Comparison of ENCODE assay signal across 8 cellular contexts in the genomic region with DNA sequence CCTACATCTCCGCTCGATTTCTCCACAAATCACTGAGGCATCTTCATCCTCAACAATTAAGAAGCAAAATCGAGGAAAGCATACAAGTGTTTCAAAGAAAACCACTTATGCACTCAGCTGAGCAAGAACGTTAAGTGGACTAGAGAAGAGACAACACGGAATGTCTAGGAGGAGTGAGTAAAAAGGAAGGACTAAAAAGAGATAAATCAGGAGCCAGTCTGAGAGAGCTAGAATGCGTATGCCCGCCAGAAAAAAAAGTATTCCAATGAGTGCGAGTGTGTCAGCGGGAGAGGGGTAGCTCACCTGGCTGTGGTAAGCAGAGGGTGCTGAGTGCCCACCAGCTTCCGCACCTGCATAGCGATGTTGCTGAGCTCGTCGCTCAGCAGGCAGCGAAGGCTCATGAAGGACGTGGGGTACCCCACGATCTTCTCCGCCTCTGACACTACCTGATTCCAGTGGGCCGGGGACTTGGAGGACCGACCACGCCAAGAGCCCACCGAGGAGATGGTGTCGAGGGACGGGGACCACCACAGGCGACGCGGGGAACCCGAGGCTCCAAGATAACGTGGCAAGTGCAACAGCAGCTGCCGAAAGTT. TPM values are rescaled to one million over a fixed set of nuclear protein-coding genes. Genes with fewer than 3 reads are reported as not detected.
DNase-seq lines count a peak whose midpoint lies in the region; ATAC-seq, FAIRE-seq and TF ChIP-seq lines count a peak whose summit lies in the region.

No MANE protein-coding gene starts in this region.

- H3K9me3 Mint-ChIP-seq in glutamatergic neuron (ENCODE audit: unreplicated experiment), result peaks cover 8% of the 10 kb centered on the region

- ATAC-seq in GM18511 (IDR thresholded peaks at IDR 0.05; ENCODE audit: unreplicated experiment) (peak; percentile 43), HG02973 (IDR thresholded peaks at IDR 0.05; ENCODE audit: unreplicated experiment) (peak; percentile 23), pancreas (peak; percentile 17 to 31 (median 26))

- intact Hi-C loops in pancreas (cut with DNase I), result no loop called here

- H3K4me1 ChIP-seq in pancreas, result peaks cover 4 to 13% (median 5%) of the 10 kb centered on the region in 3 donors

- H3K4me3 Mint-ChIP-seq in glutamatergic neuron (ENCODE audit: unreplicated experiment), result peak overlapping the region; percentile 95

- no peaks in the 10 kb centered on the region for H3K27me3 ChIP-seq in pancreas

- DNase-seq in AG08396 (ENCODE audit: low spot score) (peak; percentile 22), NCI-H526 treated with DMSO at 0.1 percent for 48 hours (lab: John Stamatoyannopoulos, UW) (peak; percentile 59), activated T-helper 1 cell treated with Interleukin-2 at 50 U/mL for 16 hours (ENCODE audit: low read depth) (peak; percentile 2), glutamatergic neuron (peak; percentile 16), pancreas (peak in 2 of 6 donors; percentile 38 to 71)
- no peak for DNase-seq in effector CD4-positive, alpha-beta T cell

- H3K27ac ChIP-seq in pancreas, result peak overlapping the region; percentile 89 to 95 (median 93)

- TF ChIP-seq CTCF in glutamatergic neuron (IDR thresholded peaks at IDR 0.05; ENCODE audit: partially characterized antibody, unreplicated experiment), result no peak
- TF ChIP-seq CTCF in pancreas (IDR thresholded peaks at IDR 0.05), result no peak

- H3K36me3 ChIP-seq in pancreas, result no peaks in the 10 kb centered on the region

- no peaks in the 10 kb centered on the region for H3K36me3 Mint-ChIP-seq in glutamatergic neuron (ENCODE audit: unreplicated experiment)

- H3K9me3 ChIP-seq in pancreas, result no peaks in the 10 kb centered on the region

- peak overlapping the region; percentile 82 to 87 (median 84) for H3K4me3 ChIP-seq in pancreas

- FAIRE-seq in pancreas (lab: Jason Lieb, UNC), result no peak

- H3K27me3 Mint-ChIP-seq in glutamatergic neuron (ENCODE audit: unreplicated experiment), result peaks cover 2% of the 10 kb centered on the region

- H3K27ac Mint-ChIP-seq in glutamatergic neuron (ENCODE audit: unreplicated experiment), result peak overlapping the region; percentile 75

- H3K4me1 Mint-ChIP-seq in glutamatergic neuron (ENCODE audit: low read depth, unreplicated experiment), result peaks cover 3% of the 10 kb centered on the region

- 1% methylated on average over 29 of the region's 29 CpGs for WGBS in pancreas, 2 donors

RNA-seq across cellular contexts. Expression of a gene that starts 0.6 kb away (rescaled TPM):
- total RNA-seq in glutamatergic neuron (ENCODE audit: unreplicated experiment) (6.5 TPM), pancreas (10 to 100 TPM in 1 of 6 donors, 1 to 10 TPM in 5; 5.3 to 10.1 (median 6.5) TPM)
- polyA plus RNA-seq in pancreas, result 1 to 10 TPM; 2.7 to 6.1 TPM

RNA-seq across cellular contexts. Expression of a gene that starts 31.1 kb away (rescaled TPM):
- 16.1 TPM for total RNA-seq in glutamatergic neuron (ENCODE audit: unreplicated experiment)
- 1 to 10 TPM; 1.1 to 3.4 (median 2.0) TPM for total RNA-seq in pancreas
- 1 to 10 TPM; 1.7 to 3.5 TPM for polyA plus RNA-seq in pancreas
